In genomic region chr19:5455367-5456129, GRCh38 we compare ENCODE assay signal across 23 cellular contexts. TPM values are rescaled to one million over a fixed set of nuclear protein-coding genes. Genes with fewer than 3 reads are reported as not detected.
"Had no signal": no experiment of that assay in that cellular context is flagged by ENCODE, and none has a peak within 500 bp of the region (broad histone marks: within the 10 kb centered on the region; RNA-seq: fewer than 3 reads in every experiment).

A gene with protein sequence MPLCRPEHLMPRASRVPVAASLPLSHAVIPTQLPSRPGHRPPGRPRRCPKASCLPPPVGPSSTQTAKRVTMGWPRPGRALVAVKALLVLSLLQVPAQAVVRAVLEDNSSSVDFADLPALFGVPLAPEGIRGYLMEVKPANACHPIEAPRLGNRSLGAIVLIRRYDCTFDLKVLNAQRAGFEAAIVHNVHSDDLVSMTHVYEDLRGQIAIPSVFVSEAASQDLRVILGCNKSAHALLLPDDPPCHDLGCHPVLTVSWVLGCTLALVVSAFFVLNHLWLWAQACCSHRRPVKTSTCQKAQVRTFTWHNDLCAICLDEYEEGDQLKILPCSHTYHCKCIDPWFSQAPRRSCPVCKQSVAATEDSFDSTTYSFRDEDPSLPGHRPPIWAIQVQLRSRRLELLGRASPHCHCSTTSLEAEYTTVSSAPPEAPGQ (plus strand): TSS chr19:5455417. CDS start chr19:5455492, 75 bp downstream.

- H3K9ac ChIP-seq: SK-N-SH had no signal

- H3K4me3 ChIP-seq: MG63 had no signal

- FAIRE-seq: RCC 7860 had no signal

- H3K4me2 ChIP-seq: SK-N-SH had no signal

- H3K27me3 ChIP-seq: MG63 had no signal

- H3K9me3 ChIP-seq: SK-N-SH had no signal

- H3K36me3 ChIP-seq: MG63 had no signal

- DNase-seq: KBM-7, MG63, NCI-H1092, NCI-H1105 treated with DMSO at 0.1 percent for 48 hours, NCI-H1417 treated with DMSO at 0.1 percent for 48 hours, NCI-H187, NCI-H2029, NCI-H2081 treated with DMSO at 0.1 percent for 48 hours, NCI-H2171, NCI-H226, NCI-H446, NCI-H510A, NCI-H524 treated with DMSO at 0.1 percent for 48 hours, NCI-H69, NCI-H774, RPMI8226, SHP77, SK-N-SH, SW 1271 had no signal

RNA-seq across cellular contexts. Expression of the gene that starts here (rescaled TPM):
- total RNA-seq: HT-29, LHCN-M2, SK-MEL-5 had no signal
- polyA plus RNA-seq: SK-N-SH had no signal
